In genomic region chr7:107615910-107616680, GRCh38 we compare ENCODE assay signal across 15 cellular contexts. TPM values are rescaled to one million over a fixed set of nuclear protein-coding genes. Genes with fewer than 3 reads are reported as not detected.
"Had no signal": no experiment of that assay in that cellular context is flagged by ENCODE, and none has a peak within 500 bp of the region (broad histone marks: within the 10 kb centered on the region; RNA-seq: fewer than 3 reads in every experiment).

No MANE protein-coding gene starts in this region.

- H3K27me3 Mint-ChIP-seq: activated naive CD8-positive, alpha-beta T cell treated with anti-CD3 and anti-CD28 coated beads, Interleukin-2, amount 10 ng/mL, durations not matched to agents 7 days and 5 days had no signal

- H3K4me2 ChIP-seq: hepatocyte had no signal

- H3K9me3 Mint-ChIP-seq: activated naive CD8-positive, alpha-beta T cell treated with anti-CD3 and anti-CD28 coated beads, Interleukin-2, amount 10 ng/mL, durations not matched to agents 7 days and 5 days; T-helper 2 cell treated with Interferon-gamma antibody and Interleukin-4, amounts not matched to agents 5 μg/mL and 100 μg/mL, for 36 hours had no signal

- H3K4me1 ChIP-seq: lower lobe of right lung, tibial artery had no signal

- H3K9ac ChIP-seq: parathyroid adenoma had no signal

- H3K4me3 Mint-ChIP-seq: activated naive CD8-positive, alpha-beta T cell treated with anti-CD3 and anti-CD28 coated beads, Interleukin-2, amount 10 ng/mL, durations not matched to agents 7 days and 5 days; T-helper 2 cell treated with Interferon-gamma antibody and Interleukin-4, amounts not matched to agents 5 μg/mL and 100 μg/mL, for 36 hours had no signal

- H3K27ac Mint-ChIP-seq: T-helper 2 cell treated with Interferon-gamma antibody and Interleukin-4, amounts not matched to agents 5 μg/mL and 100 μg/mL, for 36 hours had no signal

- H3K27me3 ChIP-seq: hepatocyte, tibial artery, uterus had no signal

- ATAC-seq: lower lobe of right lung had no signal

- FAIRE-seq: endometrium had no signal

- DNase-seq: activated CD4-positive, alpha-beta T cell treated with anti-CD3 and anti-CD28 coated beads, Interleukin-2, amount 50 U/mL, for 4 hours; activated CD4-positive, CD25-positive, alpha-beta regulatory T cell treated with anti-CD3 and anti-CD28 coated beads, Interleukin-2, amount 50 U/mL, for 72 hours; activated naive CD8-positive, alpha-beta T cell treated with anti-CD3 and anti-CD28 coated beads, Interleukin-2, amount 10 ng/mL, durations not matched to agents 7 days and 5 days; activated T-cell treated with anti-CD3 and anti-CD28 coated beads, Interleukin-2, amount 50 U/mL, for 1 hour; aorta; kidney glomerular epithelial cell; lower lobe of right lung; midbrain; uterus had no signal

- H3K36me3 ChIP-seq: uterus had no signal

- H3K4me3 ChIP-seq: hepatocyte, lower lobe of right lung, skin epidermis, tibial artery, uterus had no signal

- H2AFZ ChIP-seq: hepatocyte, parathyroid adenoma had no signal

- H3K79me2 ChIP-seq: hepatocyte, parathyroid adenoma had no signal

- H3K9me3 ChIP-seq: lower lobe of right lung, tibial artery, uterus had no signal

- H3K27ac ChIP-seq: hepatocyte, lower lobe of right lung, parathyroid adenoma, skin epidermis, tibial artery, uterus had no signal

RNA-seq across cellular contexts. Expression of gene SLC26A4, which starts 44.5 kb away (rescaled TPM):
- polyA plus RNA-seq: hepatocyte had no signal
